Comparison of ENCODE assay signal across 22 cellular contexts in the genomic region with DNA sequence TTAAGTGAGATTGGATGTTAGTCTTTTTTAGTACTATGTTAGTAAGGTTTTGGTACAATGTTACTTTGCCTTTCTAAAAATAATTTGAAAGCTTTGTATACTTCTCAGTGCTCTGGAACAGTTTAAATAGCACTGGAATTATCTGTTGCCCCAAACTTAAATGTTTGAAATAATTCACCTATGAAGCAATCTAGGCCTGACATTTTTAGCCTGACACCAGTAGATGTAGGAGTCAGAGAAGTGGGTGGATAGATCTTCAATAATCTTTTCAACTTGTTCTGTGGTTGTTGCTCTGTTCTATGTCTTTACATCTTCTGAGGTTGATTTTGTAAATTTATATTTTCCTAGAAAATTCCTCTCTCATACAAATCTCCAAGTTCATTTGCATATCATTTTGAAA.
"Had no signal": no experiment of that assay in that cellular context is flagged by ENCODE, and none has a peak within 500 bp of the region (broad histone marks: within the 10 kb centered on the region; RNA-seq: fewer than 3 reads in every experiment).

No MANE protein-coding gene starts in this region.

- H3K27ac Mint-ChIP-seq: activated naive CD4-positive, alpha-beta T cell treated with anti-CD3 and anti-CD28 coated beads for 36 hours; dendritic cell treated with granulocyte-macrophage colony-stimulating factor and Interleukin-4, amounts not matched to agents 40 ng/mL and 50 ng/mL, for 4 days; memory B cell; natural killer cell had no signal

- H3K9me3 Mint-ChIP-seq: activated naive CD4-positive, alpha-beta T cell treated with anti-CD3 and anti-CD28 coated beads for 36 hours; activated T-cell treated with anti-CD3 and anti-CD28 coated beads, Interleukin-2, amount 50 U/mL, for 4 hours had no signal

- H3K36me3 Mint-ChIP-seq: memory B cell, natural killer cell had no signal

- H3K4me3 Mint-ChIP-seq: activated naive CD4-positive, alpha-beta T cell treated with anti-CD3 and anti-CD28 coated beads for 36 hours; activated T-cell treated with anti-CD3 and anti-CD28 coated beads, Interleukin-2, amount 50 U/mL, for 4 hours; dendritic cell treated with granulocyte-macrophage colony-stimulating factor and Interleukin-4, amounts not matched to agents 40 ng/mL and 50 ng/mL, for 4 days; memory B cell; natural killer cell had no signal

- FAIRE-seq: bronchial epithelial cell had no signal

- H3K4me1 ChIP-seq: uterus had no signal

- H3K27me3 ChIP-seq: pancreas, transverse colon, uterus had no signal

- H3K27ac ChIP-seq: pancreas, transverse colon, uterus had no signal

- ATAC-seq: activated T-cell treated with anti-CD3 and anti-CD28 coated beads, Interleukin-2, amount 50 U/mL, for 4 hours; esophagus mucosa; natural killer cell; pancreas had no signal

- H3K36me3 ChIP-seq: pancreas, transverse colon, uterus had no signal

- H3K4me1 Mint-ChIP-seq: memory B cell, natural killer cell had no signal

- H3K4me3 ChIP-seq: pancreas, transverse colon, uterus had no signal

- DNase-seq: activated CD4-positive, alpha-beta T cell treated with anti-CD3 and anti-CD28 coated beads, Interleukin-2, amount 50 U/mL, for 1 hour; activated CD8-positive, alpha-beta memory T cell treated with anti-CD3 and anti-CD28 coated beads, Interleukin-2, amount 50 U/mL, for 4 hours; activated naive CD4-positive, alpha-beta T cell treated with anti-CD3 and anti-CD28 coated beads for 36 hours; activated T-cell treated with anti-CD3 and anti-CD28 coated beads, Interleukin-2, amount 50 U/mL, for 4 hours; aorta; effector CD8-positive, alpha-beta T cell; foreskin melanocyte; head of caudate nucleus; kidney glomerular epithelial cell; natural killer cell; pancreas; stimulated activated CD4-positive, alpha-beta T cell treated with anti-CD3 and anti-CD28 coated beads, Interleukin-2, amount 100 ng/mL, for 24 hours; stimulated activated naive CD4-positive, alpha-beta T cell treated with Interleukin-2 at 50 U/mL for 16 hours; substantia nigra; T-helper 1 cell; T-helper 9 cell; transverse colon; uterus had no signal

- H3K9me3 ChIP-seq: pancreas, transverse colon, uterus had no signal
